In genomic region chr5:41368158-41368557, GRCh38 we compare ENCODE assay signal across 14 cellular contexts.
DNase-seq lines count a peak whose midpoint lies in the region; ATAC-seq and TF ChIP-seq lines count a peak whose summit lies in the region.
"Had no signal": no experiment of that assay in that cellular context is flagged by ENCODE, and none has a peak within 500 bp of the region (broad histone marks: within the 10 kb centered on the region; RNA-seq: fewer than 3 reads in every experiment).

No MANE protein-coding gene starts in this region.

- H2AK5ac ChIP-seq in IMR-90 (ENCODE audit: low read depth, low read length), result no peak overlapping the region

- H3F3A ChIP-seq in SK-N-SH (replicated peaks; ENCODE audit: insufficient read depth), result no peaks in the 10 kb centered on the region

- no peaks in the 10 kb centered on the region for H3K9me2 ChIP-seq in SK-N-SH

- no peak overlapping the region for H3K18ac ChIP-seq in IMR-90 (ENCODE audit: low read depth, low read length)

- in situ Hi-C loops in IMR-90 (cut with MboI; ENCODE audit: low sequenced_read_pairs), result no loop called here

- TF ChIP-seq EP300 in SK-N-SH (IDR thresholded peaks at IDR 0.05; ENCODE audit: borderline replicate concordance in 1 of 2, low read depth in 1 of 2, low read length in 1 of 2), result no peak

- H4K5ac ChIP-seq in IMR-90 (ENCODE audit: low read depth, low read length), result no peak overlapping the region

- DNase-seq in SK-N-SH (no peak), IMR-90 (peak; percentile 16), cerebellar cortex (ENCODE audit: low spot score) (peak; percentile 38), myocyte (ENCODE audit: low read depth) (peak; percentile 18), kidney tubule cell (ENCODE audit: low spot score) (no peak)
- DNase-seq: 8988T, DMS153, NCI-H1436, NCI-H2081, NCI-H526 had no signal

- no peak overlapping the region for H2BK120ac ChIP-seq in IMR-90 (ENCODE audit: low read depth, low read length)

- H3K36me3 ChIP-seq in SK-N-SH (replicated peaks in 1 of 2; ENCODE audit: control insufficient read depth in 1 of 2, insufficient read depth in 2 of 2, low read length in 1 of 2) (no peaks in the 10 kb centered on the region), IMR-90 (ENCODE audit: control insufficient read depth, insufficient read depth, low read length) (no peaks in the 10 kb centered on the region)
- H3K36me3 ChIP-seq: BLaER1 treated with 17β-estradiol and CSF1 and Interleukin-3, amounts not matched to agents 10 nM and 100 nM had no signal

- no peak for TF ChIP-seq POLR2A in IMR-90 (IDR thresholded peaks at IDR 0.05; ENCODE audit: low read depth, low read length)

- no peaks in the 10 kb centered on the region for H4K20me1 ChIP-seq in SK-N-SH (ENCODE audit: insufficient read depth)
- H4K20me1 ChIP-seq in IMR-90 (ENCODE audit: insufficient read depth, low read length), result no peaks in the 10 kb centered on the region
- H4K20me1 ChIP-seq: BLaER1 treated with 17β-estradiol and CSF1 and Interleukin-3, amounts not matched to agents 10 nM and 100 nM had no signal

- no peak overlapping the region for H3K14ac ChIP-seq in IMR-90 (replicated peaks; ENCODE audit: low read depth, low read length)

- no peaks in the 10 kb centered on the region for H3K27me3 ChIP-seq in SK-N-SH (ENCODE audit: insufficient read depth)
- no peaks in the 10 kb centered on the region for H3K27me3 ChIP-seq in IMR-90 (ENCODE audit: control insufficient read depth, insufficient read depth, low read length)
- H3K27me3 ChIP-seq: BLaER1 treated with 17β-estradiol and CSF1 and Interleukin-3, amounts not matched to agents 10 nM and 100 nM had no signal

- ATAC-seq in SK-N-SH treated with all-trans-retinoic acid at 6 μM for 48 hours (no peak), IMR-90 (ENCODE audit: low read depth) (no peak), HG02852 (IDR thresholded peaks at IDR 0.05; ENCODE audit: unreplicated experiment) (no peak), HG02678 (IDR thresholded peaks at IDR 0.05; ENCODE audit: unreplicated experiment) (no peak)

- WGBS in SK-N-SH (ENCODE audit: low lambda C conversion rate), result 100% methylated on average over 2 of the region's 2 CpGs
- WGBS in IMR-90 (ENCODE audit: extremely low coverage in 2 of 2, insufficient read length in 1 of 2), 2 experiments, result no CpG with 5 or more reads among the region's 2 CpGs

- no peak overlapping the region for H3K4me2 ChIP-seq in SK-N-SH
- H3K4me2 ChIP-seq in IMR-90 (ENCODE audit: low read depth, low read length), result no peak overlapping the region
- H3K4me2 ChIP-seq: BLaER1 treated with 17β-estradiol and CSF1 and Interleukin-3, amounts not matched to agents 10 nM and 100 nM had no signal

- H4K8ac ChIP-seq in IMR-90 (ENCODE audit: low read depth in 2 of 2, low read length in 2 of 2), result no peak overlapping the region

- H3K4ac ChIP-seq in IMR-90 (ENCODE audit: low read depth, low read length), result no peak overlapping the region

- H2BK15ac ChIP-seq in IMR-90 (ENCODE audit: low read depth, low read length), result no peak overlapping the region

- peaks cover 4% of the 10 kb centered on the region; the same call in 1 of the 2 replicates for H3K9me1 ChIP-seq in IMR-90 (ENCODE audit: insufficient read depth, low read length)

- TF ChIP-seq RAD21 in SK-N-SH (IDR thresholded peaks at IDR 0.05; ENCODE audit: low read length) (no peak), IMR-90 (IDR thresholded peaks at IDR 0.05; ENCODE audit: low read length) (no peak)

- H3K56ac ChIP-seq in IMR-90 (ENCODE audit: extremely low read depth, insufficient read depth, low read length), result no peak overlapping the region

- no peak overlapping the region for H2BK20ac ChIP-seq in IMR-90 (ENCODE audit: low read depth, low read length)

- no peak overlapping the region for H3K4me3 ChIP-seq in SK-N-SH (ENCODE audit: low read depth in 2 of 2, low read length in 1 of 2)
- no peak overlapping the region for H3K4me3 ChIP-seq in IMR-90 (ENCODE audit: insufficient read depth, low read depth, low read length)
- H3K4me3 ChIP-seq: BLaER1 treated with 17β-estradiol and CSF1 and Interleukin-3, amounts not matched to agents 10 nM and 100 nM had no signal

- H4K91ac ChIP-seq in IMR-90 (ENCODE audit: insufficient read depth, low read depth, low read length), result no peak overlapping the region

- intact Hi-C loops in IMR-90 (cut with micrococcal nuclease), result no loop called here

- no peak overlapping the region for H2AFZ ChIP-seq in SK-N-SH (ENCODE audit: low read depth)
- no peak overlapping the region for H2AFZ ChIP-seq in IMR-90 (replicated peaks; ENCODE audit: low read length, poor library complexity)

- BruUV-seq in IMR-90 (replicated peaks; lab: Mats Ljungman, UMichigan), result no TSS peak

- CTCF ChIA-PET in SK-N-SH (lab: Yijun Ruan, JAX) (interaction anchor here (1.9 kb wide), 1 partner anchor 98 kb away, joined by 7 read pairs; no protein-coding TSS in a partner anchor), IMR-90 (lab: Yijun Ruan, JAX) (no interaction called here)

- H3K9ac ChIP-seq in SK-N-SH (no peak overlapping the region), IMR-90 (ENCODE audit: low read depth, low read length) (no peak overlapping the region)
- H3K9ac ChIP-seq: BLaER1 treated with 17β-estradiol and CSF1 and Interleukin-3, amounts not matched to agents 10 nM and 100 nM had no signal

- no peaks in the 10 kb centered on the region for H3K9me3 ChIP-seq in SK-N-SH
- H3K9me3 ChIP-seq in IMR-90 (ENCODE audit: control insufficient read depth, insufficient read depth, low read length), result no peaks in the 10 kb centered on the region
- H3K9me3 ChIP-seq: BLaER1 treated with 17β-estradiol and CSF1 and Interleukin-3, amounts not matched to agents 10 nM and 100 nM had no signal

- H3K4me1 ChIP-seq in SK-N-SH (ENCODE audit: control insufficient read depth in 1 of 2, insufficient read depth in 2 of 2, low read depth in 1 of 2, low read length in 1 of 2) (peaks cover 0 to 25% of the 10 kb centered on the region in 2 experiments; a peak in 2 of 4 replicates), IMR-90 (ENCODE audit: control insufficient read depth, insufficient read depth, low read length) (peaks cover 2% of the 10 kb centered on the region; the same call in 1 of the 2 replicates)
- H3K4me1 ChIP-seq: BLaER1 treated with 17β-estradiol and CSF1 and Interleukin-3, amounts not matched to agents 10 nM and 100 nM had no signal

- H3K23ac ChIP-seq in IMR-90 (ENCODE audit: low read depth, low read length), result no peak overlapping the region

- H2AK9ac ChIP-seq in IMR-90 (replicated peaks; ENCODE audit: low read depth, low read length, poor library complexity), result no peak overlapping the region

- no peaks in the 10 kb centered on the region for H3K79me1 ChIP-seq in IMR-90 (ENCODE audit: low read depth in 1 of 2, low read length in 2 of 2)

- dilution Hi-C loops in IMR-90 (cut with HindIII; ENCODE audit: low sequenced_read_pairs, unreplicated experiment), result no loop called here

- H3K27ac ChIP-seq in SK-N-SH (ENCODE audit: low read depth in 2 of 2, low read length in 1 of 2), result peak overlapping the region in 1 of 2 experiments; percentile 99; a peak in 1 of 4 replicates
- no peak overlapping the region for H3K27ac ChIP-seq in IMR-90 (ENCODE audit: insufficient read depth, low read length)
- H3K27ac ChIP-seq: BLaER1 treated with 17β-estradiol and CSF1 and Interleukin-3, amounts not matched to agents 10 nM and 100 nM had no signal

- H3K79me2 ChIP-seq in SK-N-SH (ENCODE audit: insufficient read depth), result no peaks in the 10 kb centered on the region

- TF ChIP-seq CTCF in SK-N-SH (IDR thresholded peaks at IDR 0.05), result no peak
- TF ChIP-seq CTCF in IMR-90 (conservative IDR thresholded peaks at IDR 0.05; ENCODE audit: low read depth, low read length), result no peak

- POLR2A ChIA-PET in SK-N-SH (lab: Yijun Ruan, JAX) (no interaction called here), IMR-90 (lab: Charles Lee; ENCODE audit: unreplicated experiment) (no interaction called here)

- H2BK5ac ChIP-seq in IMR-90 (ENCODE audit: low read depth, low read length, poor library complexity, severe bottlenecking), result no peak overlapping the region

TF ChIP-seq in SK-N-SH, 30 proteins besides CTCF, POLR2A, EP300 and RAD21:
- TF ChIP-seq RCOR1 (IDR thresholded peaks at IDR 0.05; ENCODE audit: low read length), result no peak
- no peak for TF ChIP-seq EZH2phosphoT487 (IDR thresholded peaks at IDR 0.05; ENCODE audit: borderline replicate concordance, low read depth)
- TF ChIP-seq NFIC (IDR thresholded peaks at IDR 0.05; ENCODE audit: borderline replicate concordance), result peak; percentile 82

TF ChIP-seq in SK-N-SH treated with all-trans-retinoic acid at 6 μM for 48 hours, 23 proteins besides CTCF, POLR2A, EP300 and RAD21 (continues in another document):
- TF ChIP-seq RARB (CRISPR knock-in tag; IDR thresholded peaks at IDR 0.05), result no peak
- no peak for TF ChIP-seq ZC3H10 (CRISPR knock-in tag; IDR thresholded peaks at IDR 0.05)
- no peak for TF ChIP-seq ZNF565 (CRISPR knock-in tag; conservative IDR thresholded peaks at IDR 0.05; ENCODE audit: low read depth)
- no peak for TF ChIP-seq ZNF70 (CRISPR knock-in tag; IDR thresholded peaks at IDR 0.05)
- no peak for TF ChIP-seq OSR1 (CRISPR knock-in tag; IDR thresholded peaks at IDR 0.05)
- TF ChIP-seq GLIS3 (CRISPR knock-in tag; IDR thresholded peaks at IDR 0.05), result no peak
- TF ChIP-seq ZFP3 (CRISPR knock-in tag; IDR thresholded peaks at IDR 0.05), result no peak
- TF ChIP-seq CSDC2 (CRISPR knock-in tag; IDR thresholded peaks at IDR 0.05), result no peak

TF ChIP-seq in IMR-90, 13 proteins besides CTCF, POLR2A, EP300 and RAD21 (continues in another document):
- TF ChIP-seq MAFK (IDR thresholded peaks at IDR 0.05; ENCODE audit: low read depth, low read length) (no peak), NFE2L2 (IDR thresholded peaks at IDR 0.05; ENCODE audit: low read depth, low read length) (no peak), FOS (IDR thresholded peaks at IDR 0.05; ENCODE audit: low read depth, low read length) (no peak), MXI1 (IDR thresholded peaks at IDR 0.05; ENCODE audit: borderline replicate concordance, low read depth, low read length) (no peak), ELK1 (IDR thresholded peaks at IDR 0.05; ENCODE audit: borderline replicate concordance, low read depth, low read length) (no peak), MAZ (IDR thresholded peaks at IDR 0.05; ENCODE audit: borderline replicate concordance, low read depth, low read length) (no peak), RFX5 (IDR thresholded peaks at IDR 0.05; ENCODE audit: low read depth, low read length) (no peak), SMC3 (IDR thresholded peaks at IDR 0.05; ENCODE audit: low read depth, low read length) (no peak), RCOR1 (IDR thresholded peaks at IDR 0.05; ENCODE audit: insufficient replicate concordance, low read length) (no peak)

Comparison
In these comparisons a context has a peak if more than half of its experiments do, and no peak if none do; other contexts are left out.
1. DNase-seq: peak in IMR-90 (single experiment), cerebellar cortex (single experiment) and myocyte (single experiment); none in SK-N-SH (single experiment) and kidney tubule cell (single experiment).